8 cellular contexts compared by ENCODE assay signal in the genomic region with DNA sequence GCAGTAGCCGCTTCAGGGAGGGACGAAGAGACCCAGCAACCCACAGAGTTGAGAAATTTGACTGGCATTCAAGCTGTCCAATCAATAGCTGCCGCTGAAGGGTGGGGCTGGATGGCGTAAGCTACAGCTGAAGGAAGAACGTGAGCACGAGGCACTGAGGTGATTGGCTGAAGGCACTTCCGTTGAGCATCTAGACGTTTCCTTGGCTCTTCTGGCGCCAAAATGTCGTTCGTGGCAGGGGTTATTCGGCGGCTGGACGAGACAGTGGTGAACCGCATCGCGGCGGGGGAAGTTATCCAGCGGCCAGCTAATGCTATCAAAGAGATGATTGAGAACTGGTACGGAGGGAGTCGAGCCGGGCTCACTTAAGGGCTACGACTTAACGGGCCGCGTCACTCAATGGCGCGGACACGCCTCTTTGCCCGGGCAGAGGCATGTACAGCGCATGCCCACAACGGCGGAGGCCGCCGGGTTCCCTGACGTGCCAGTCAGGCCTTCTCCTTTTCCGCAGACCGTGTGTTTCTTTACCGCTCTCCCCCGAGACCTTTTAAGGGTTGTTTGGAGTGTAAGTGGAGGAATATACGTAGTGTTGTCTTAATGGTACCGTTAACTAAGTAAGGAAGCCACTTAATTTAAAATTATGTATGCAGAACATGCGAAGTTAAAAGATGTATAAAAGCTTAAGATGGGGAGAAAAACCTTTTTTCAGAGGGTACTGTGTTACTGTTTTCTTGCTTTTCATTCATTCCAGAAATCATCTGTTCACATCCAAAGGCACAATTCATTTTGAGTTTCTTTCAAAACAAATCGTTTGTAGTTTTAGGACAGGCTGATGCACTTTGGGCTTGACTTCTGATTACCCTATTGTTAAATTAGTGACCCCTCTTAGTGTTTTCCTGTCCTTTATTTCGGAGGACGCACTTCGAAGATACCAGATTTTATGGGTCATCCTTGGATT. TPM values are rescaled to one million over a fixed set of nuclear protein-coding genes. Genes with fewer than 3 reads are reported as not detected.
DNase-seq lines count a peak whose midpoint lies in the region; ATAC-seq, FAIRE-seq and TF ChIP-seq lines count a peak whose summit lies in the region.

A gene (plus strand): TSS at position 193 of the 958 bp plus-strand sequence. CDS start 30 bp downstream, at position 223.

- peak within 1 kb of the TSS; percentile 89 for H3K4me2 ChIP-seq in smooth muscle cell

- peak within 1 kb of the TSS; percentile 76 for H2AFZ ChIP-seq in smooth muscle cell (ENCODE audit: low read depth)

- H3K27ac ChIP-seq in smooth muscle cell (ENCODE audit: low read depth): peak within 1 kb of the TSS; percentile 98

- peaks cover 63% of the 10 kb centered on the region for H3K79me2 ChIP-seq in smooth muscle cell (ENCODE audit: low read depth)

- no peak within 1 kb of the TSS for H3K27ac Mint-ChIP-seq in brain

- DNase-seq in GM18507 (ENCODE audit: extremely low spot score, insufficient read length, low read depth): peak; percentile 74
- peak; percentile 100 for DNase-seq in SK-N-DZ (ENCODE audit: low spot score)
- DNase-seq in smooth muscle cell (lab: John Stamatoyannopoulos, UW; ENCODE audit: unreplicated experiment): no peak
- no peak for DNase-seq in KG1 (lab: John Stamatoyannopoulos, UW)
- no peak for DNase-seq in NCI-H146 treated with DMSO at 0.1 percent for 48 hours (lab: John Stamatoyannopoulos, UW; ENCODE audit: unreplicated experiment)

- WGBS in smooth muscle cell (ENCODE audit: low lambda C conversion rate): 1% methylated on average over 47 of the region's 47 CpGs

- no peak within 1 kb of the TSS for H3K4me3 Mint-ChIP-seq in brain

- peaks cover 15% of the 10 kb centered on the region for H3K36me3 ChIP-seq in smooth muscle cell (ENCODE audit: low read depth)

- no peaks in the 10 kb centered on the region for H3K27me3 ChIP-seq in smooth muscle cell (ENCODE audit: low read depth)

- H3K9me3 Mint-ChIP-seq in brain: no peaks in the 10 kb centered on the region

- no peaks in the 10 kb centered on the region for H3K27me3 Mint-ChIP-seq in brain

- FAIRE-seq in GM18507 (lab: Jason Lieb, UNC): no peak

- H3K9me3 ChIP-seq in iPS-18c (ENCODE audit: control insufficient read depth, insufficient read depth, low read length): no peaks in the 10 kb centered on the region
- H3K9me3 ChIP-seq in smooth muscle cell (replicated peaks; ENCODE audit: low read depth): no peaks in the 10 kb centered on the region

- TF ChIP-seq CTCF in brain (conservative IDR thresholded peaks at IDR 0.05) (no peak), smooth muscle cell (IDR thresholded peaks at IDR 0.05; ENCODE audit: borderline replicate concordance, insufficient read depth, poor library complexity, severe bottlenecking) (no peak)

- peaks cover 53% of the 10 kb centered on the region for H3K36me3 Mint-ChIP-seq in brain

- H3K4me3 ChIP-seq in iPS-18c (ENCODE audit: insufficient read depth, low read depth, low read length) (peak within 1 kb of the TSS; percentile 90), smooth muscle cell (peak within 1 kb of the TSS; percentile 62)

- H3K9ac ChIP-seq in smooth muscle cell (ENCODE audit: low read depth): peak within 1 kb of the TSS; percentile 97

- peaks cover 39% of the 10 kb centered on the region for H4K20me1 ChIP-seq in smooth muscle cell (ENCODE audit: low read depth)

- peak; percentile 96 for ATAC-seq in HG02943 (IDR thresholded peaks at IDR 0.05; ENCODE audit: low read depth, unreplicated experiment)

- H3K4me1 Mint-ChIP-seq in brain: peaks cover 42% of the 10 kb centered on the region

- H3K4me1 ChIP-seq in smooth muscle cell (ENCODE audit: low read depth): peaks cover 34% of the 10 kb centered on the region

- H3F3A ChIP-seq in smooth muscle cell (ENCODE audit: low read depth): no peaks in the 10 kb centered on the region

RNA-seq across cellular contexts. Expression of the gene that starts here (rescaled TPM):
- polyA plus RNA-seq in SK-N-DZ (2014; cell fraction: cytosol; rRNA removed): 98.5 and 98.8 TPM in 2 replicates
- polyA plus RNA-seq in SK-N-DZ (2014; cell fraction: nucleus; rRNA removed): 68.1 and 75.2 TPM in 2 replicates
- polyA plus RNA-seq in brain (ENCODE audit: insufficient read depth, low read depth, low replicate concordance): 17.8 TPM
- total RNA-seq in smooth muscle cell: 28.3 and 35.0 TPM in 2 replicates
- polyA plus RNA-seq in smooth muscle cell: 16.6 and 22.6 TPM in 2 replicates

Comparison
In these comparisons a context has a peak if more than half of its experiments do, and no peak if none do; other contexts are left out.
1. DNase-seq: peak in GM18507 (single experiment) and SK-N-DZ (single experiment); none in smooth muscle cell (single experiment), KG1 (single experiment) and NCI-H146 treated with DMSO at 0.1 percent for 48 hours (single experiment).